ENCODE assay signal across 13 cellular contexts in the genomic region with DNA sequence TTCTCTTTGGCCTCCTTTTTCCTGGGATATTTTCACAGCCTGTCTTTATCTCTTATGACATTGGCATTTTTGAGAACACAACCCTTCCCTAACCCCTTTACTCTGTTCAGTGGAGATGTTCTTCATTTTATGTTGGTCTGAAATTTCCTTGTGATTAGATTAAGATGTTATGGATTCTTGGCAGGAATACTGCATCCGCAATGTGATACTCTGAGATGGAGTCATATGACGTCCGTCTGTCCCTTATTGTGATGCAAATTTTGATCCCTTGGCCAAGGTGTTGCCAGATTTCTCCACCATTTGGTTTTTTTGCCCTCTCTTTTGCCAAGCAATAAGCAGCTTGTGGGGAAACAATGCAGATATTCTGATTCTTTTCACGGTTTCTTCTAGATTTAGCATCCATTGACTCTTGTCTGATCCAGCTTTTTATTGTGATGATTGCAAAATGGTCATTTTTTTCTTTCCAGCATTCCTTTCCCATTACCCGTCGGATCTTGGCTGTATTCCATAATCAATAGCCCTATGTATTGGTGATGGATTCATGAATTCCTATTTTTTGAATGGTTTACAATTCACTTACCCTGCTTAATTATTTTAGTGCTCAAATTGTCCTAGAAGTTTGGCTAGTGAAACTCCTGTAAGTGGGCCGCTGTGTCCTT.
DNase-seq lines count a peak whose midpoint lies in the region; ATAC-seq, FAIRE-seq and TF ChIP-seq lines count a peak whose summit lies in the region.
"Had no signal": no experiment of that assay in that cellular context is flagged by ENCODE, and none has a peak within 500 bp of the region (broad histone marks: within the 10 kb centered on the region; RNA-seq: fewer than 3 reads in every experiment).

No MANE protein-coding gene starts in this region.

- peaks cover 22% of the 10 kb centered on the region for H3K4me1 Mint-ChIP-seq in central memory CD8-positive, alpha-beta T cell
- peaks cover 25% of the 10 kb centered on the region for H3K4me1 Mint-ChIP-seq in mesothelial cell of epicardium
- peaks cover 24% of the 10 kb centered on the region for H3K4me1 Mint-ChIP-seq in type B pancreatic cell (ENCODE audit: unreplicated experiment)

- TF ChIP-seq CTCF in mesothelial cell of epicardium (IDR thresholded peaks at IDR 0.05; ENCODE audit: unreplicated experiment) (no peak), type B pancreatic cell (conservative IDR thresholded peaks at IDR 0.05) (no peak)

- H3K9me3 Mint-ChIP-seq in central memory CD8-positive, alpha-beta T cell: no peaks in the 10 kb centered on the region
- H3K9me3 Mint-ChIP-seq in mesothelial cell of epicardium: no peaks in the 10 kb centered on the region
- no peaks in the 10 kb centered on the region for H3K9me3 Mint-ChIP-seq in type B pancreatic cell

- no peak for ATAC-seq in central memory CD8-positive, alpha-beta T cell (replicated peaks; ENCODE audit: extremely low read depth, poor library complexity, severe bottlenecking)
- ATAC-seq in GM18520 (IDR thresholded peaks at IDR 0.05; ENCODE audit: unreplicated experiment): no peak
- ATAC-seq: left ventricle myocardium superior had no signal

- no peak overlapping the region for H3K4me3 Mint-ChIP-seq in central memory CD8-positive, alpha-beta T cell
- H3K4me3 Mint-ChIP-seq in mesothelial cell of epicardium: no peak overlapping the region
- H3K4me3 Mint-ChIP-seq in type B pancreatic cell: no peak overlapping the region

- no peaks in the 10 kb centered on the region for H3K27me3 Mint-ChIP-seq in central memory CD8-positive, alpha-beta T cell
- no peaks in the 10 kb centered on the region for H3K27me3 Mint-ChIP-seq in mesothelial cell of epicardium (ENCODE audit: low read depth)
- no peaks in the 10 kb centered on the region for H3K27me3 Mint-ChIP-seq in type B pancreatic cell

- peak; percentile 17 for DNase-seq in DMS 273 treated with DMSO at 0.1 percent for 48 hours (lab: John Stamatoyannopoulos, UW)
- no peak for DNase-seq in HTR-8/SVneo (ENCODE audit: insufficient read length, low spot score)
- no peak for DNase-seq in central memory CD8-positive, alpha-beta T cell (ENCODE audit: low spot score in 2 of 2)
- DNase-seq in mesothelial cell of epicardium (ENCODE audit: low spot score in 2 of 2, unreplicated experiment in 2 of 2): no peak
- no peak for DNase-seq in type B pancreatic cell (ENCODE audit: extremely low spot score, unreplicated experiment)
- DNase-seq in T1000 (lab: John Stamatoyannopoulos, UW): no peak
- DNase-seq in NK-92 (lab: John Stamatoyannopoulos, UW; ENCODE audit: unreplicated experiment): no peak
- DNase-seq: adrenal gland; effector CD8-positive, alpha-beta T cell; left ventricle myocardium superior; occipital lobe; transverse colon had no signal

- peak overlapping the region; percentile 10 for H3K27ac Mint-ChIP-seq in central memory CD8-positive, alpha-beta T cell (ENCODE audit: low read depth)
- H3K27ac Mint-ChIP-seq in mesothelial cell of epicardium: peak overlapping the region; percentile 71
- H3K27ac Mint-ChIP-seq in type B pancreatic cell: no peak overlapping the region

- H3K36me3 Mint-ChIP-seq in central memory CD8-positive, alpha-beta T cell (ENCODE audit: insufficient read depth): peaks cover 15% of the 10 kb centered on the region
- peaks cover 14% of the 10 kb centered on the region for H3K36me3 Mint-ChIP-seq in mesothelial cell of epicardium
- H3K36me3 Mint-ChIP-seq in type B pancreatic cell: peaks cover 30% of the 10 kb centered on the region

- peak; percentile 63 for FAIRE-seq in HTR-8/SVneo (lab: Jason Lieb, UNC)
